ENCODE assay signal across 8 cellular contexts in genomic region chr15:99408236-99409096, GRCh38.
DNase-seq lines count a peak whose midpoint lies in the region; ATAC-seq and TF ChIP-seq lines count a peak whose summit lies in the region.

No MANE protein-coding gene starts in this region.

- DNase-seq in GM04503 (ENCODE audit: low read depth): peak; percentile 75
- DNase-seq in hepatocyte (ENCODE audit: low spot score): no peak
- no peak for DNase-seq in spleen
- no peak for DNase-seq in stimulated activated naive CD4-positive, alpha-beta T cell (lab: John Stamatoyannopoulos, UW)
- no peak for DNase-seq in HCEC 1CT

- H4K20me1 ChIP-seq in hepatocyte (ENCODE audit: insufficient read depth, poor library complexity, severe bottlenecking): no peaks in the 10 kb centered on the region

- intact Hi-C loops in spleen (cut with DNase I; ENCODE audit: low total_unique reads): no loop called here

- H3K79me2 ChIP-seq in hepatocyte: no peaks in the 10 kb centered on the region

- no peaks in the 10 kb centered on the region for H3K36me3 ChIP-seq in hepatocyte (replicated peaks; ENCODE audit: insufficient read depth, low read depth)
- H3K36me3 ChIP-seq in spleen: no peaks in the 10 kb centered on the region

- 62% methylated on average over 12 of the region's 12 CpGs for WGBS in hepatocyte (ENCODE audit: low lambda C conversion rate, missing lambda C conversion rate)
- whole genome bisulfite sequencing in spleen, 5 donors: 65 to 83% (median 77%) methylated on average over 12 of the region's 12 CpGs

- H3K4me3 ChIP-seq in hepatocyte: no peak overlapping the region
- no peak overlapping the region for H3K4me3 ChIP-seq in spleen

- H3K27me3 ChIP-seq in hepatocyte (no peaks in the 10 kb centered on the region), spleen (replicated peaks in 1 of 7) (no peaks in the 10 kb centered on the region)

- H2AFZ ChIP-seq in hepatocyte: no peak overlapping the region

- H3K27ac ChIP-seq in angular gyrus (ENCODE audit: low read depth, low read length): peak overlapping the region; percentile 75
- peak overlapping the region; percentile 27 for H3K27ac ChIP-seq in hepatocyte
- peak overlapping the region in 5 of 8 donors; percentile 5 to 37 (median 16) for H3K27ac ChIP-seq in spleen

- TF ChIP-seq POLR2A in spleen (IDR thresholded peaks at IDR 0.05): no peak

- H3K4me2 ChIP-seq in hepatocyte: peak overlapping the region; percentile 8

- H3K9me2 ChIP-seq in hepatocyte (replicated peaks; ENCODE audit: insufficient read depth): no peaks in the 10 kb centered on the region

- H3K4me1 ChIP-seq in hepatocyte (ENCODE audit: insufficient read depth): peaks cover 8% of the 10 kb centered on the region
- peaks cover 6 to 23% (median 12%) of the 10 kb centered on the region in 6 donors for H3K4me1 ChIP-seq in spleen

- no peak for ATAC-seq in HG03469 (IDR thresholded peaks at IDR 0.05; ENCODE audit: unreplicated experiment)
- ATAC-seq in GM18873 (IDR thresholded peaks at IDR 0.05; ENCODE audit: low FRiP score, unreplicated experiment): no peak

- H3K9me3 ChIP-seq in hepatocyte (ENCODE audit: low read depth): no peaks in the 10 kb centered on the region
- H3K9me3 ChIP-seq in spleen: no peaks in the 10 kb centered on the region

- TF ChIP-seq CTCF in hepatocyte (IDR thresholded peaks at IDR 0.05; ENCODE audit: poor library complexity): no peak
- TF ChIP-seq CTCF in spleen (IDR thresholded peaks at IDR 0.05 in 8 of 11, conservative IDR thresholded peaks at IDR 0.05 in 3 of 11): no peak

Comparison
In these comparisons a context has a peak if more than half of its experiments do, and no peak if none do; other contexts are left out.
1. H3K27ac ChIP-seq: peak in every context shown above with its lines; median percentile 75 in angular gyrus; 27 in hepatocyte; 16 in spleen.